Comparison of ENCODE assay signal across 8 cellular contexts in the genomic region with DNA sequence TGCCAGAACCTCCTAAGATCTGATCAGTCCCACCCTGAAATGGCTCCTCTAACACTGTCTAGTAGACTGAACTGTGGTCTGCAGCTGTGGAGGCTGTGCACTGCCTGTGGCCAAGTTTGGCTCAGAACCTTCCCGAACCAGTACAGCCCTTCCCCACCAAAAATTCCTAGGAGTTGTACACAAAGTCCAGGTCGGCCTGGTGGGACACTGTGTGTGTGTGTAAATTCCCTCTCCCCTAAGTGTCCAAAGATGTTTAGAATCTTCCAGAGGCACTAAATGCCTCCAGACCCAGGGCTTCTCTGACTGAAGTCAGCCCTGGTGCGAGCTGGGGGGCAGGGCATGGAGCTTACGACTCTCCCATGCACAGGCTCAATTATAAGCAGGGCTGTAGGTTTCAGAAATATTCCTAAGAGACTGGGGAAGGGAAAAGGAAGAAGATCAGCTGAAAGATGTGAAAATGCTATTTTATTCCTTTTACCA.
DNase-seq lines count a peak whose midpoint lies in the region; TF ChIP-seq lines count a peak whose summit lies in the region.

No MANE protein-coding gene starts in this region.

- DNase-seq in AG10803 (ENCODE audit: low read depth) = peak; percentile 41
- DNase-seq in coronary artery (ENCODE audit: low spot score) = no peak
- peak; percentile 49 for DNase-seq in neural progenitor cell (ENCODE audit: low spot score)
- no peak for DNase-seq in AG20443 (ENCODE audit: low spot score)
- DNase-seq in GDM1 (lab: John Stamatoyannopoulos, UW) = no peak
- no peak for DNase-seq in NCI-H345 (lab: John Stamatoyannopoulos, UW)
- no peak for DNase-seq in NCI-H187 treated with DMSO at 0.1 percent for 48 hours (lab: John Stamatoyannopoulos, UW)

- H3K79me2 ChIP-seq in neural progenitor cell (ENCODE audit: low read depth) = no peaks in the 10 kb centered on the region

- no peak overlapping the region for H3K9ac ChIP-seq in neural progenitor cell

- no peaks in the 10 kb centered on the region for H4K20me1 ChIP-seq in neural progenitor cell (ENCODE audit: low read depth)

- H3K4me1 ChIP-seq in neural progenitor cell = peaks cover 17% of the 10 kb centered on the region

- H3K4me3 Mint-ChIP-seq in neural progenitor cell = peak overlapping the region; percentile 33

- TF ChIP-seq CTCF in AG10803 (conservative IDR thresholded peaks at IDR 0.05; ENCODE audit: low read length) (no peak), coronary artery (IDR thresholded peaks at IDR 0.05) (no peak), neural progenitor cell (IDR thresholded peaks at IDR 0.05) (no peak)

- no peaks in the 10 kb centered on the region for H3K27me3 ChIP-seq in neural progenitor cell

- peaks cover 53% of the 10 kb centered on the region for H3K4me1 Mint-ChIP-seq in neural progenitor cell

- H2AFZ ChIP-seq in neural progenitor cell (replicated peaks) = no peak overlapping the region

- no peak overlapping the region for H3K4me3 ChIP-seq in AG10803 (ENCODE audit: low read length)
- peak overlapping the region; percentile 49 for H3K4me3 ChIP-seq in coronary artery
- H3K4me3 ChIP-seq in neural progenitor cell = no peak overlapping the region

- peaks cover 5% of the 10 kb centered on the region for H3K27me3 Mint-ChIP-seq in neural progenitor cell (ENCODE audit: insufficient read depth, low read depth)

- TF ChIP-seq EP300 in Ishikawa (IDR thresholded peaks at IDR 0.05; ENCODE audit: borderline replicate concordance) = no peak

- peak overlapping the region; percentile 61 to 87 for H3K27ac ChIP-seq in coronary artery
- peak overlapping the region; percentile 95 for H3K27ac ChIP-seq in neural progenitor cell

- H3K9me3 ChIP-seq in neural progenitor cell (ENCODE audit: low read depth) = peaks cover 4% of the 10 kb centered on the region

- peaks cover 71% of the 10 kb centered on the region for H3K9me3 Mint-ChIP-seq in neural progenitor cell

- no peaks in the 10 kb centered on the region for H3K36me3 ChIP-seq in neural progenitor cell

- H3K27ac Mint-ChIP-seq in neural progenitor cell = peak overlapping the region; percentile 98

- peaks cover 32% of the 10 kb centered on the region for H3K36me3 Mint-ChIP-seq in neural progenitor cell

- H3F3A ChIP-seq in neural progenitor cell (ENCODE audit: low read depth) = peaks cover 68% of the 10 kb centered on the region

- TF ChIP-seq RAD21 in Ishikawa (IDR thresholded peaks at IDR 0.05; ENCODE audit: low read depth) = peak; percentile 10; the same call in 1 of the 2 replicates

- H3K4me2 ChIP-seq in neural progenitor cell = no peak overlapping the region

TF ChIP-seq in Ishikawa, 13 proteins besides CTCF, POLR2A, EP300 and RAD21:
- TF ChIP-seq ZBTB7A (IDR thresholded peaks at IDR 0.05; ENCODE audit: low read depth) (no peak), CREB1 (IDR thresholded peaks at IDR 0.05; ENCODE audit: low read depth) (no peak), YY1 (IDR thresholded peaks at IDR 0.05; ENCODE audit: low read depth) (no peak), FOXM1 (IDR thresholded peaks at IDR 0.05; ENCODE audit: borderline replicate concordance, low read depth) (no peak), EGR1 (IDR thresholded peaks at IDR 0.05) (no peak), TAF1 (IDR thresholded peaks at IDR 0.05; ENCODE audit: low read depth) (no peak), TCF12 (IDR thresholded peaks at IDR 0.05; ENCODE audit: low read depth) (no peak), TEAD4 (IDR thresholded peaks at IDR 0.05) (no peak), CEBPB (IDR thresholded peaks at IDR 0.05) (no peak), NFIC (IDR thresholded peaks at IDR 0.05) (no peak)
- TF ChIP-seq, protein P1, sequence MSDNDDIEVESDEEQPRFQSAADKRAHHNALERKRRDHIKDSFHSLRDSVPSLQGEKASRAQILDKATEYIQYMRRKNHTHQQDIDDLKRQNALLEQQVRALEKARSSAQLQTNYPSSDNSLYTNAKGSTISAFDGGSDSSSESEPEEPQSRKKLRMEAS (IDR thresholded peaks at IDR 0.05) = no peak
- TF ChIP-seq, protein P2, sequence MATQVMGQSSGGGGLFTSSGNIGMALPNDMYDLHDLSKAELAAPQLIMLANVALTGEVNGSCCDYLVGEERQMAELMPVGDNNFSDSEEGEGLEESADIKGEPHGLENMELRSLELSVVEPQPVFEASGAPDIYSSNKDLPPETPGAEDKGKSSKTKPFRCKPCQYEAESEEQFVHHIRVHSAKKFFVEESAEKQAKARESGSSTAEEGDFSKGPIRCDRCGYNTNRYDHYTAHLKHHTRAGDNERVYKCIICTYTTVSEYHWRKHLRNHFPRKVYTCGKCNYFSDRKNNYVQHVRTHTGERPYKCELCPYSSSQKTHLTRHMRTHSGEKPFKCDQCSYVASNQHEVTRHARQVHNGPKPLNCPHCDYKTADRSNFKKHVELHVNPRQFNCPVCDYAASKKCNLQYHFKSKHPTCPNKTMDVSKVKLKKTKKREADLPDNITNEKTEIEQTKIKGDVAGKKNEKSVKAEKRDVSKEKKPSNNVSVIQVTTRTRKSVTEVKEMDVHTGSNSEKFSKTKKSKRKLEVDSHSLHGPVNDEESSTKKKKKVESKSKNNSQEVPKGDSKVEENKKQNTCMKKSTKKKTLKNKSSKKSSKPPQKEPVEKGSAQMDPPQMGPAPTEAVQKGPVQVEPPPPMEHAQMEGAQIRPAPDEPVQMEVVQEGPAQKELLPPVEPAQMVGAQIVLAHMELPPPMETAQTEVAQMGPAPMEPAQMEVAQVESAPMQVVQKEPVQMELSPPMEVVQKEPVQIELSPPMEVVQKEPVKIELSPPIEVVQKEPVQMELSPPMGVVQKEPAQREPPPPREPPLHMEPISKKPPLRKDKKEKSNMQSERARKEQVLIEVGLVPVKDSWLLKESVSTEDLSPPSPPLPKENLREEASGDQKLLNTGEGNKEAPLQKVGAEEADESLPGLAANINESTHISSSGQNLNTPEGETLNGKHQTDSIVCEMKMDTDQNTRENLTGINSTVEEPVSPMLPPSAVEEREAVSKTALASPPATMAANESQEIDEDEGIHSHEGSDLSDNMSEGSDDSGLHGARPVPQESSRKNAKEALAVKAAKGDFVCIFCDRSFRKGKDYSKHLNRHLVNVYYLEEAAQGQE (IDR thresholded peaks at IDR 0.05; ENCODE audit: low read depth) = no peak
- TF ChIP-seq, protein P3, sequence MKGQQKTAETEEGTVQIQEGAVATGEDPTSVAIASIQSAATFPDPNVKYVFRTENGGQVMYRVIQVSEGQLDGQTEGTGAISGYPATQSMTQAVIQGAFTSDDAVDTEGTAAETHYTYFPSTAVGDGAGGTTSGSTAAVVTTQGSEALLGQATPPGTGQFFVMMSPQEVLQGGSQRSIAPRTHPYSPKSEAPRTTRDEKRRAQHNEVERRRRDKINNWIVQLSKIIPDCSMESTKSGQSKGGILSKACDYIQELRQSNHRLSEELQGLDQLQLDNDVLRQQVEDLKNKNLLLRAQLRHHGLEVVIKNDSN (IDR thresholded peaks at IDR 0.05) = no peak

Comparison
In these comparisons a context has a peak if more than half of its experiments do, and no peak if none do; other contexts are left out.
1. DNase-seq: peak in AG10803 (single experiment) and neural progenitor cell (single experiment); none in coronary artery (single experiment), AG20443 (single experiment), GDM1 (single experiment), NCI-H345 (single experiment) and NCI-H187 treated with DMSO at 0.1 percent for 48 hours (single experiment).